ENCODE assay signal across 8 cellular contexts in genomic region chr7:25852249-25852994, GRCh38.
DNase-seq lines count a peak whose midpoint lies in the region; ATAC-seq and TF ChIP-seq lines count a peak whose summit lies in the region.

No MANE protein-coding gene starts in this region.

- 6 to 8% methylated on average over 24 to 78 of the region's 78 CpGs for WGBS in endodermal cell (ENCODE audit: insufficient coverage in 1 of 2, insufficient read length in 1 of 2), 2 experiments

- H3K9ac ChIP-seq in MM.1S (ENCODE audit: low read length), result peak overlapping the region; percentile 34; the same call in 1 of the 2 replicates
- H3K9ac ChIP-seq in endodermal cell (ENCODE audit: extremely low read depth, low read length, poor library complexity, severe bottlenecking), result no peak overlapping the region
- no peak overlapping the region for H3K9ac ChIP-seq in neural cell (ENCODE audit: low read length)

- H3K4me2 ChIP-seq in MM.1S (ENCODE audit: low read depth, low read length), result peak overlapping the region; percentile 94
- H3K4me2 ChIP-seq in neural cell (ENCODE audit: low read length), result no peak overlapping the region

- no peak overlapping the region for H3K27ac ChIP-seq in CD4-positive, alpha-beta T cell (ENCODE audit: low read depth, low read length)
- H3K27ac ChIP-seq in MM.1S (ENCODE audit: low read length) (no peak overlapping the region), endodermal cell (ENCODE audit: low read depth, low read length) (peak overlapping the region; percentile 90), neural cell (ENCODE audit: low read length) (no peak overlapping the region)

- H3K4me1 ChIP-seq in MM.1S (ENCODE audit: low read length), result peaks cover 4% of the 10 kb centered on the region; the same call in 1 of the 2 replicates
- H3K4me1 ChIP-seq in endodermal cell (ENCODE audit: control insufficient read depth, insufficient read depth, low read length), result peaks cover 4% of the 10 kb centered on the region

- H2AFZ ChIP-seq in MM.1S (ENCODE audit: low read length) (peak overlapping the region; percentile 66), neural cell (ENCODE audit: low read depth, low read length) (no peak overlapping the region)

- no peaks in the 10 kb centered on the region for H3K36me3 Mint-ChIP-seq in CD4-positive, alpha-beta T cell (ENCODE audit: low read depth)
- H3K36me3 Mint-ChIP-seq in endodermal cell (ENCODE audit: low read depth), result no peaks in the 10 kb centered on the region

- H3F3A ChIP-seq in MM.1S (ENCODE audit: insufficient read depth, low read length) (peaks cover 7% of the 10 kb centered on the region; the same call in 1 of the 2 replicates), neural cell (ENCODE audit: insufficient read depth, low read length, poor library complexity, severe bottlenecking) (peaks cover 4% of the 10 kb centered on the region)

- TF ChIP-seq CTCF in CD4-positive, alpha-beta T cell (IDR thresholded peaks at IDR 0.05), result no peak
- TF ChIP-seq CTCF in MM.1S (IDR thresholded peaks at IDR 0.05; ENCODE audit: low read length) (no peak), endodermal cell (conservative IDR thresholded peaks at IDR 0.05) (no peak), neural cell (IDR thresholded peaks at IDR 0.05; ENCODE audit: poor library complexity, severe bottlenecking) (no peak)

- intact Hi-C loops in CD4-positive, alpha-beta T cell (cut with DNase I, micrococcal nuclease), result loop anchor here (2.0 to 10.0 kb wide), 4 partner anchors 285 to 1310 kb away; partner anchors contain the start of gene HOXA1 (in 1 of the 2)

- ATAC-seq in CD4-positive, alpha-beta T cell (ENCODE audit: poor library complexity), result no peak
- no peak for ATAC-seq in HG03354 (IDR thresholded peaks at IDR 0.05; ENCODE audit: poor library complexity, severe bottlenecking, unreplicated experiment)
- no peak for ATAC-seq in HG03159 (IDR thresholded peaks at IDR 0.05; ENCODE audit: unreplicated experiment)
- no peak for ATAC-seq in HG02798 (IDR thresholded peaks at IDR 0.05; ENCODE audit: poor library complexity, unreplicated experiment)

- no peak for TF ChIP-seq EP300 in neural cell (conservative IDR thresholded peaks at IDR 0.05; ENCODE audit: poor library complexity, severe bottlenecking)

- H3K9me3 Mint-ChIP-seq in CD4-positive, alpha-beta T cell, result no peaks in the 10 kb centered on the region
- H3K9me3 Mint-ChIP-seq in endodermal cell, result no peaks in the 10 kb centered on the region

- DNase-seq in CD4-positive, alpha-beta T cell, result no peak
- DNase-seq in MM.1S, result peak; percentile 27
- DNase-seq in endodermal cell, result peak; percentile 84
- DNase-seq in cerebellar nuclear complex (lab: John Stamatoyannopoulos, UW), result no peak

- H3K79me2 ChIP-seq in MM.1S (ENCODE audit: low read length) (no peaks in the 10 kb centered on the region), neural cell (replicated peaks; ENCODE audit: insufficient read depth, low read length) (no peaks in the 10 kb centered on the region)

- peak overlapping the region; percentile 59 for H3K4me3 ChIP-seq in MM.1S (ENCODE audit: low read length)
- H3K4me3 ChIP-seq in endodermal cell (ENCODE audit: low read length), result peak overlapping the region; percentile 53
- peak overlapping the region; percentile 40 for H3K4me3 ChIP-seq in neural cell (ENCODE audit: low read length)

- peaks cover 76% of the 10 kb centered on the region for H3K27me3 ChIP-seq in CD4-positive, alpha-beta T cell (ENCODE audit: control insufficient read depth, insufficient read depth, low read length)
- H3K27me3 ChIP-seq in MM.1S (replicated peaks; ENCODE audit: insufficient read depth, low read length) (peaks cover 49% of the 10 kb centered on the region), endodermal cell (ENCODE audit: control insufficient read depth, insufficient read depth, low read length, poor library complexity, severe bottlenecking) (peaks cover 29% of the 10 kb centered on the region), neural cell (ENCODE audit: insufficient read depth, low read depth, low read length) (peaks cover 49% of the 10 kb centered on the region)

- peaks cover 4% of the 10 kb centered on the region for H3K9me3 ChIP-seq in CD4-positive, alpha-beta T cell (ENCODE audit: control insufficient read depth, low read length)
- H3K9me3 ChIP-seq in MM.1S (replicated peaks; ENCODE audit: insufficient read depth, low read length) (no peaks in the 10 kb centered on the region), endodermal cell (ENCODE audit: control insufficient read depth, low read length) (no peaks in the 10 kb centered on the region), neural cell (ENCODE audit: low read length) (no peaks in the 10 kb centered on the region)

- H3K36me3 ChIP-seq in MM.1S (replicated peaks; ENCODE audit: insufficient read depth, low read length), result no peaks in the 10 kb centered on the region
- H3K36me3 ChIP-seq in endodermal cell (ENCODE audit: control insufficient read depth, insufficient read depth, low read length), result no peaks in the 10 kb centered on the region
- no peaks in the 10 kb centered on the region for H3K36me3 ChIP-seq in neural cell (ENCODE audit: insufficient read depth, low read length)

- CTCF ChIA-PET in CD4-positive, alpha-beta T cell (lab: Charles Lee), result interaction anchor here (0.6 to 1.2 kb wide), 3 partner anchors 13 to 1331 kb away, joined by 4 to 5 read pairs (median 4); no protein-coding TSS in a partner anchor

- no peak overlapping the region for H3K27ac Mint-ChIP-seq in CD4-positive, alpha-beta T cell
- no peak overlapping the region for H3K27ac Mint-ChIP-seq in endodermal cell

- TF ChIP-seq RAD21 in neural cell (conservative IDR thresholded peaks at IDR 0.05), result no peak

- peaks cover 41% of the 10 kb centered on the region for H3K27me3 Mint-ChIP-seq in CD4-positive, alpha-beta T cell
- peaks cover 32% of the 10 kb centered on the region for H3K27me3 Mint-ChIP-seq in endodermal cell (ENCODE audit: insufficient read depth)

- H3K9me2 ChIP-seq in MM.1S (replicated peaks; ENCODE audit: insufficient read depth, low read length) (no peaks in the 10 kb centered on the region), neural cell (ENCODE audit: insufficient read depth, low read length) (no peaks in the 10 kb centered on the region)

- POLR2A ChIA-PET in CD4-positive, alpha-beta T cell (lab: Charles Lee), result interaction anchor here (1.1 kb wide), 1 partner anchor 591 kb away, joined by 3 read pairs; no protein-coding TSS in a partner anchor

- H3K4me3 Mint-ChIP-seq in CD4-positive, alpha-beta T cell, result peak overlapping the region; percentile 11
- H3K4me3 Mint-ChIP-seq in endodermal cell, result peak overlapping the region; percentile 50

- H4K20me1 ChIP-seq in MM.1S (ENCODE audit: insufficient read depth, low read length), result no peaks in the 10 kb centered on the region
- H4K20me1 ChIP-seq in neural cell (ENCODE audit: insufficient read depth), result no peaks in the 10 kb centered on the region

- peaks cover 29% of the 10 kb centered on the region for H3K4me1 Mint-ChIP-seq in CD4-positive, alpha-beta T cell (ENCODE audit: low read depth)
- H3K4me1 Mint-ChIP-seq in endodermal cell, result peaks cover 11% of the 10 kb centered on the region

TF ChIP-seq in neural cell, 6 proteins besides CTCF, POLR2A, EP300 and RAD21:
- TF ChIP-seq SMC3 (conservative IDR thresholded peaks at IDR 0.05; ENCODE audit: poor library complexity) (no peak), EZH2 (IDR thresholded peaks at IDR 0.05; ENCODE audit: borderline replicate concordance, insufficient read depth, low read length, poor library complexity, severe bottlenecking) (no peak), REST (IDR thresholded peaks at IDR 0.05; ENCODE audit: borderline replicate concordance) (no peak), MXI1 (conservative IDR thresholded peaks at IDR 0.05; ENCODE audit: poor library complexity, severe bottlenecking) (no peak), TAF1 (IDR thresholded peaks at IDR 0.05; ENCODE audit: low read depth) (no peak), POLR2AphosphoS5 (IDR thresholded peaks at IDR 0.05) (no peak)

Comparison
In these comparisons a context has a peak if more than half of its experiments do, and no peak if none do; other contexts are left out.
1. DNase-seq: peak in MM.1S (single experiment) and endodermal cell (single experiment); none in CD4-positive, alpha-beta T cell (0 of 10) and cerebellar nuclear complex (0 of 2).
2. Peak in every context shown above with its lines, with median percentiles within 50 percentile points of each other: H3K4me3 ChIP-seq.